10 cellular contexts compared by ENCODE assay signal in the genomic region with DNA sequence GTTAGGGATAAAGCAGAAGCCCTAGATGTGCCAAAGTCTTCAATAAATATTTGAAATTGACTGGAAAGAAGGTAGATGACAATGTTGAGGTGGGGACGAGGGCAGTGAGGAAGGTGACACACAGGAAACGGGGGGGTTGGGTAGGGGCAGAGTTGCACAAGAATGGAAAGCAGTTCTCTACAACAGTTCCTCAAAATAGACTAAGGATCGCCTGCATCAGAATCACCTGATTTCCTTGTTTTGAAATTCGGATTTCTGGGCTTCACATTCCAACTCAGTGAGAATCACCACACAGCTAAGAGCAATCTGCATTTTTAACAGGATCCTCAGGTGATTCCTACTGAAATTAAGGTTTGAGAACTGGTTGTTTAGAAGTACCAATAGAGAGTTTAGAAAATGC.
DNase-seq lines count a peak whose midpoint lies in the region; ATAC-seq, FAIRE-seq and TF ChIP-seq lines count a peak whose summit lies in the region.
"Had no signal": no experiment of that assay in that cellular context is flagged by ENCODE, and none has a peak within 500 bp of the region (broad histone marks: within the 10 kb centered on the region; RNA-seq: fewer than 3 reads in every experiment).

No MANE protein-coding gene starts in this region.

- POLR2A ChIA-PET in RWPE1 (lab: Yijun Ruan, JAX; ENCODE audit: low non-redundant PET), result no interaction called here

- peaks cover 16% of the 10 kb centered on the region for H3K36me3 Mint-ChIP-seq in IgD-negative memory B cell

- peak in 1 of 4 donors; percentile 38 for TF ChIP-seq POLR2A in upper lobe of left lung (IDR thresholded peaks at IDR 0.05)

- H3K79me2 ChIP-seq in keratinocyte (ENCODE audit: control insufficient read depth, insufficient read depth, low read length), result peaks cover 11% of the 10 kb centered on the region

- no peak overlapping the region for H2AFZ ChIP-seq in keratinocyte (ENCODE audit: control insufficient read depth, low read length)

- H4K20me1 ChIP-seq in keratinocyte (ENCODE audit: control insufficient read depth, extremely low read depth, insufficient read depth, low read length), result no peaks in the 10 kb centered on the region

- H3K27ac Mint-ChIP-seq in IgD-negative memory B cell, result peak overlapping the region; percentile 39 to 87 (median 66)

- H3K36me3 ChIP-seq in keratinocyte (ENCODE audit: control insufficient read depth in 2 of 2, extremely low read depth in 1 of 2, insufficient read depth in 2 of 2, low read length in 2 of 2), result no peaks in the 10 kb centered on the region
- H3K36me3 ChIP-seq in upper lobe of left lung, result no peaks in the 10 kb centered on the region

- peak overlapping the region; percentile 77 for H3K27ac ChIP-seq in keratinocyte (ENCODE audit: control insufficient read depth, insufficient read depth, low read length)
- peak overlapping the region; percentile 10 to 67 (median 36) for H3K27ac ChIP-seq in upper lobe of left lung
- H3K27ac ChIP-seq in RWPE1, result no peak overlapping the region
- H3K27ac ChIP-seq in caudate nucleus (ENCODE audit: low read depth, low read length), result no peak overlapping the region
- H3K27ac ChIP-seq: thoracic aorta had no signal

- H3K27me3 Mint-ChIP-seq in IgD-negative memory B cell, result no peaks in the 10 kb centered on the region

- DNase-seq in GM03348 (ENCODE audit: low spot score), result peak; percentile 19
- peak; percentile 22 for DNase-seq in activated naive CD4-positive, alpha-beta T cell treated with anti-CD3 and anti-CD28 coated beads, Interleukin-2, amount 50 U/mL, for 16 hours
- no peak for DNase-seq in keratinocyte (ENCODE audit: low read depth, low spot score)
- DNase-seq in upper lobe of left lung, result peak in 1 of 2 donors; percentile 87
- no peak for DNase-seq in RWPE1 (ENCODE audit: low spot score)
- DNase-seq in caudate nucleus (lab: John Stamatoyannopoulos, UW), result no peak
- no peak for DNase-seq in frontal cortex (ENCODE audit: low spot score in 2 of 2)

- dilution Hi-C loops in keratinocyte (cut with MboI; ENCODE audit: extremely low pct_ligation_motif_present, low sequenced_read_pairs), result no loop called here

- CTCF ChIA-PET in RWPE1 (lab: Yijun Ruan, JAX), result interaction anchor here (1.7 kb wide), 1 partner anchor 24 kb away, joined by 4 read pairs; no protein-coding TSS in a partner anchor

- ATAC-seq in upper lobe of left lung (ENCODE audit: low FRiP score in 2 of 2), result peak; percentile 58 to 68
- ATAC-seq: HCT116 had no signal

- peak in 1 of 4 donors; percentile 90 for TF ChIP-seq EP300 in upper lobe of left lung (IDR thresholded peaks at IDR 0.05)

- H3K9me1 ChIP-seq in keratinocyte (ENCODE audit: control insufficient read depth, extremely low read depth, insufficient read depth, low read length), result no peaks in the 10 kb centered on the region

- peak overlapping the region in 3 of 4 donors; percentile 65 to 84 (median 68) for H3K4me3 Mint-ChIP-seq in IgD-negative memory B cell

- H3K9me3 ChIP-seq in keratinocyte (ENCODE audit: control insufficient read depth, low read depth, low read length) (peaks cover 2% of the 10 kb centered on the region), upper lobe of left lung (peaks cover 6 to 16% (median 11%) of the 10 kb centered on the region in 4 donors)

- peak overlapping the region; percentile 23 for H3K9ac ChIP-seq in keratinocyte (ENCODE audit: control insufficient read depth, extremely low read depth, insufficient read depth, low read length)

- FAIRE-seq in keratinocyte (lab: Jason Lieb, UNC) (peak; percentile 56), frontal cortex (lab: Jason Lieb, UNC) (no peak)

- peaks cover 28% of the 10 kb centered on the region for H3K4me1 ChIP-seq in keratinocyte (ENCODE audit: control insufficient read depth, extremely low read depth, insufficient read depth, low read length)
- peaks cover 7 to 30% (median 14%) of the 10 kb centered on the region in 4 donors for H3K4me1 ChIP-seq in upper lobe of left lung

- H3K4me3 ChIP-seq in keratinocyte (ENCODE audit: control insufficient read depth in 2 of 3, extremely low read depth in 1 of 3, insufficient read depth in 2 of 3, low read depth in 1 of 3, low read length in 3 of 3), result peak overlapping the region in 1 of 3 experiments; percentile 33
- no peak overlapping the region for H3K4me3 ChIP-seq in upper lobe of left lung
- H3K4me3 ChIP-seq: thoracic aorta had no signal

- WGBS in upper lobe of left lung, 2 donors, result 8 to 11% methylated on average over 4 of the region's 4 CpGs

- H3K27me3 ChIP-seq in keratinocyte (ENCODE audit: control insufficient read depth, extremely low read depth, insufficient read depth, low read length) (no peaks in the 10 kb centered on the region), upper lobe of left lung (no peaks in the 10 kb centered on the region)

- TF ChIP-seq CTCF in keratinocyte (optimal IDR thresholded peaks at IDR 0.05 in 1 of 3, IDR thresholded peaks at IDR 0.05 in 1 of 3, conservative IDR thresholded peaks at IDR 0.05 in 1 of 3; ENCODE audit: extremely low read depth in 1 of 3, insufficient read depth in 2 of 3, low read length in 3 of 3), result no peak
- TF ChIP-seq CTCF in upper lobe of left lung (IDR thresholded peaks at IDR 0.05), result no peak
- no peak for TF ChIP-seq CTCF in RWPE1 (conservative IDR thresholded peaks at IDR 0.05; ENCODE audit: low read depth)

- peaks cover 10 to 18% (median 16%) of the 10 kb centered on the region in 3 donors for H3K9me3 Mint-ChIP-seq in IgD-negative memory B cell

- peak overlapping the region; percentile 69 for H3K4me2 ChIP-seq in keratinocyte (ENCODE audit: control insufficient read depth, extremely low read depth, insufficient read depth, low read depth, low read length)

- peaks cover 21 to 34% (median 25%) of the 10 kb centered on the region in 3 donors for H3K4me1 Mint-ChIP-seq in IgD-negative memory B cell

Comparison
In these comparisons a context has a peak if more than half of its experiments do, and no peak if none do; other contexts are left out.
1. DNase-seq: peak in GM03348 (single experiment) and activated naive CD4-positive, alpha-beta T cell treated with anti-CD3 and anti-CD28 coated beads, Interleukin-2, amount 50 U/mL, for 16 hours (single experiment); none in keratinocyte (single experiment), RWPE1 (single experiment), caudate nucleus (0 of 61) and frontal cortex (0 of 2).
2. H3K27ac ChIP-seq: peak in keratinocyte (single experiment) and upper lobe of left lung (4 of 4); none in RWPE1 (single experiment) and caudate nucleus (single experiment).